22 cellular contexts compared by ENCODE assay signal in the genomic region with DNA sequence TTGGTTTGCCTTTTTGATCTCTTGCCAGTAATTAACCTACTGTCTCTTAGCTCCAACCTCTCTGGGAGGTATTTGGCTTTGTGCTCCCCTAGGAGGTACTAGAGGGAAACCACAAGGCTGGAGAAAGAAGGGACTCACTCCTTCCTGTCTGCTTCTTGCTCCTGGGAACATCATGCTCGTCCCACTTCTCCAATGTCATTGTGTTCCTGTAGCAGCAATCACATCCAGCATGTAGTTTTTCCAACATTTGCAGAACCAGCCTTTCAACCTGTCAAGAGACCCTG. TPM values are rescaled to one million over a fixed set of nuclear protein-coding genes. Genes with fewer than 3 reads are reported as not detected.
A peak's percentile ranks its signal among the peaks of the same experiment; 100 is the strongest.
DNase-seq lines count a peak whose midpoint lies in the region; ATAC-seq and TF ChIP-seq lines count a peak whose summit lies in the region.
"Had no signal": no experiment of that assay in that cellular context is flagged by ENCODE, and none has a peak within 500 bp of the region (broad histone marks: within the 10 kb centered on the region; RNA-seq: fewer than 3 reads in every experiment).

No MANE protein-coding gene starts in this region.

- no peak overlapping the region for H2BK5ac ChIP-seq in trophoblast cell (ENCODE audit: low read depth, low read length, poor library complexity)

- no CpG with 5 or more reads among the region's 1 CpG for WGBS in trophoblast cell (ENCODE audit: extremely low coverage, insufficient coverage, insufficient read length)

- peaks cover 66% of the 10 kb centered on the region for H3K4me1 ChIP-seq in Loucy (ENCODE audit: insufficient read depth, low read length, poor library complexity, severe bottlenecking)
- H3K4me1 ChIP-seq in trophoblast cell (ENCODE audit: control insufficient read depth in 1 of 2, insufficient read depth in 2 of 2, low read length in 2 of 2), result peaks cover under 1 to 1% of the 10 kb centered on the region in 2 experiments
- H3K4me1 ChIP-seq: HAP-1, transverse colon had no signal

- TF ChIP-seq CTCF in Loucy (conservative IDR thresholded peaks at IDR 0.05; ENCODE audit: low read length), result no peak

- H4K20me1 ChIP-seq in Loucy (ENCODE audit: insufficient read depth, low read length, poor library complexity, severe bottlenecking), result no peaks in the 10 kb centered on the region

- H3K9me2 ChIP-seq in Loucy (replicated peaks; ENCODE audit: low read depth, low read length), result no peaks in the 10 kb centered on the region

- H3K9me3 Mint-ChIP-seq in activated naive CD4-positive, alpha-beta T cell treated with anti-CD3 and anti-CD28 coated beads, Interleukin-2, amount 10 ng/mL, durations not matched to agents 7 days and 5 days, result no peaks in the 10 kb centered on the region
- H3K9me3 Mint-ChIP-seq in activated naive CD8-positive, alpha-beta T cell treated with anti-CD3 and anti-CD28 coated beads, Interleukin-2, amount 50 U/mL, for 24 hours, result peaks cover 5% of the 10 kb centered on the region
- peaks cover 0 to 7% of the 10 kb centered on the region in 2 donors for H3K9me3 Mint-ChIP-seq in stimulated activated naive CD8-positive, alpha-beta T cell treated with anti-CD3 and anti-CD28 coated beads, Interleukin-15, amount 100 ng/mL, for 72 hours

- H3K27ac ChIP-seq in trophoblast cell (ENCODE audit: low read depth, low read length), result no peak overlapping the region
- H3K27ac ChIP-seq: neutrophil, stomach, transverse colon had no signal

- H3K27me3 ChIP-seq in Loucy (ENCODE audit: insufficient read depth, low read length, poor library complexity, severe bottlenecking) (no peaks in the 10 kb centered on the region), trophoblast cell (ENCODE audit: insufficient read depth, low read length) (no peaks in the 10 kb centered on the region)
- H3K27me3 ChIP-seq: stomach, transverse colon had no signal

- no peak overlapping the region for H2BK12ac ChIP-seq in trophoblast cell (ENCODE audit: low read length)

- no peak overlapping the region for H3K4ac ChIP-seq in trophoblast cell (ENCODE audit: low read depth, low read length)

- peaks cover 27% of the 10 kb centered on the region for H3K4me1 Mint-ChIP-seq in activated naive CD4-positive, alpha-beta T cell treated with anti-CD3 and anti-CD28 coated beads, Interleukin-2, amount 10 ng/mL, durations not matched to agents 7 days and 5 days
- H3K4me1 Mint-ChIP-seq in activated naive CD8-positive, alpha-beta T cell treated with anti-CD3 and anti-CD28 coated beads, Interleukin-2, amount 50 U/mL, for 24 hours, result peaks cover 23% of the 10 kb centered on the region
- H3K4me1 Mint-ChIP-seq in stimulated activated naive CD8-positive, alpha-beta T cell treated with anti-CD3 and anti-CD28 coated beads, Interleukin-15, amount 100 ng/mL, for 72 hours, result peaks cover 24% of the 10 kb centered on the region

- H3K18ac ChIP-seq in trophoblast cell (ENCODE audit: low read length), result no peak overlapping the region

- no peak overlapping the region for H3K23ac ChIP-seq in trophoblast cell (ENCODE audit: low read length)

- no peaks in the 10 kb centered on the region for H3K27me3 Mint-ChIP-seq in activated naive CD4-positive, alpha-beta T cell treated with anti-CD3 and anti-CD28 coated beads, Interleukin-2, amount 10 ng/mL, durations not matched to agents 7 days and 5 days
- no peaks in the 10 kb centered on the region for H3K27me3 Mint-ChIP-seq in activated naive CD8-positive, alpha-beta T cell treated with anti-CD3 and anti-CD28 coated beads, Interleukin-2, amount 50 U/mL, for 24 hours
- no peaks in the 10 kb centered on the region for H3K27me3 Mint-ChIP-seq in stimulated activated naive CD8-positive, alpha-beta T cell treated with anti-CD3 and anti-CD28 coated beads, Interleukin-15, amount 100 ng/mL, for 72 hours

- H3K4me2 ChIP-seq in Loucy (ENCODE audit: low read depth, low read length, poor library complexity, severe bottlenecking) (peak overlapping the region; percentile 74), trophoblast cell (ENCODE audit: low read length) (no peak overlapping the region)

- H3F3A ChIP-seq in Loucy (ENCODE audit: low read depth), result peaks cover 6% of the 10 kb centered on the region

- H3K4me3 Mint-ChIP-seq in activated naive CD4-positive, alpha-beta T cell treated with anti-CD3 and anti-CD28 coated beads, Interleukin-2, amount 10 ng/mL, durations not matched to agents 7 days and 5 days, result no peak overlapping the region
- H3K4me3 Mint-ChIP-seq in activated naive CD8-positive, alpha-beta T cell treated with anti-CD3 and anti-CD28 coated beads, Interleukin-2, amount 50 U/mL, for 24 hours, result no peak overlapping the region
- H3K4me3 Mint-ChIP-seq in stimulated activated naive CD8-positive, alpha-beta T cell treated with anti-CD3 and anti-CD28 coated beads, Interleukin-15, amount 100 ng/mL, for 72 hours, result peak overlapping the region; percentile 22 to 42

- H2AFZ ChIP-seq in Loucy (ENCODE audit: low read length) (peak overlapping the region; percentile 31; the same call in 1 of the 2 replicates), trophoblast cell (ENCODE audit: insufficient read depth, low read length, poor library complexity) (no peak overlapping the region)

- no peak overlapping the region for H3K14ac ChIP-seq in trophoblast cell (ENCODE audit: low read length)

- peak overlapping the region; percentile 52 for H3K4me3 ChIP-seq in Loucy (ENCODE audit: low read length, poor library complexity, severe bottlenecking)
- no peak overlapping the region for H3K4me3 ChIP-seq in trophoblast cell (ENCODE audit: low read depth, low read length)
- H3K4me3 ChIP-seq: HAP-1, smooth muscle cell, stomach, transverse colon had no signal

- H4K91ac ChIP-seq in trophoblast cell (ENCODE audit: low read depth, low read length), result no peak overlapping the region

- H4K8ac ChIP-seq in trophoblast cell (ENCODE audit: low read depth, low read length), result no peak overlapping the region

- H3K79me1 ChIP-seq in trophoblast cell (ENCODE audit: low read length), result no peaks in the 10 kb centered on the region

- CTCF ChIA-PET in activated naive CD4-positive, alpha-beta T cell treated with anti-CD3 and anti-CD28 coated beads, Interleukin-2, amount 10 ng/mL, durations not matched to agents 7 days and 5 days (lab: Charles Lee), result interaction anchor here (1.0 to 1.6 kb wide), 4 partner anchors 8 to 806 kb away, joined by 3 to 6 read pairs (median 5); no protein-coding TSS in a partner anchor

- peak overlapping the region; percentile 83 for H3K27ac Mint-ChIP-seq in activated naive CD4-positive, alpha-beta T cell treated with anti-CD3 and anti-CD28 coated beads, Interleukin-2, amount 10 ng/mL, durations not matched to agents 7 days and 5 days
- H3K27ac Mint-ChIP-seq in activated naive CD8-positive, alpha-beta T cell treated with anti-CD3 and anti-CD28 coated beads, Interleukin-2, amount 50 U/mL, for 24 hours, result peak overlapping the region; percentile 65
- H3K27ac Mint-ChIP-seq in stimulated activated naive CD8-positive, alpha-beta T cell treated with anti-CD3 and anti-CD28 coated beads, Interleukin-15, amount 100 ng/mL, for 72 hours, result peak overlapping the region in 1 of 2 donors; percentile 65

- peak overlapping the region; percentile 61 for H3K9ac ChIP-seq in Loucy (ENCODE audit: low read depth, low read length, poor library complexity, severe bottlenecking)
- H3K9ac ChIP-seq in trophoblast cell (ENCODE audit: low read length), result no peak overlapping the region

- no peaks in the 10 kb centered on the region for H3K36me3 Mint-ChIP-seq in activated naive CD4-positive, alpha-beta T cell treated with anti-CD3 and anti-CD28 coated beads, Interleukin-2, amount 10 ng/mL, durations not matched to agents 7 days and 5 days
- no peaks in the 10 kb centered on the region for H3K36me3 Mint-ChIP-seq in activated naive CD8-positive, alpha-beta T cell treated with anti-CD3 and anti-CD28 coated beads, Interleukin-2, amount 50 U/mL, for 24 hours (ENCODE audit: low read depth)

- ATAC-seq in activated naive CD8-positive, alpha-beta T cell treated with anti-CD3 and anti-CD28 coated beads, Interleukin-2, amount 50 U/mL, for 24 hours, result peak; percentile 38
- ATAC-seq in stimulated activated naive CD8-positive, alpha-beta T cell treated with anti-CD3 and anti-CD28 coated beads, Interleukin-15, amount 100 ng/mL, for 72 hours, result no peak
- ATAC-seq: left ventricle myocardium superior had no signal

- no peak overlapping the region for H2AK5ac ChIP-seq in trophoblast cell (ENCODE audit: low read length)

- H3K9me3 ChIP-seq in Loucy (ENCODE audit: insufficient read depth, low read depth, low read length), result no peaks in the 10 kb centered on the region
- no peaks in the 10 kb centered on the region for H3K9me3 ChIP-seq in trophoblast cell (ENCODE audit: insufficient read depth, low read depth, low read length)
- H3K9me3 ChIP-seq: HAP-1, neutrophil, stomach, transverse colon had no signal

- no peak overlapping the region for H4K12ac ChIP-seq in trophoblast cell (ENCODE audit: low read depth, low read length)

- no peak overlapping the region for H2BK120ac ChIP-seq in trophoblast cell (ENCODE audit: insufficient read depth, low read length, poor library complexity)

- H3K36me3 ChIP-seq in Loucy (ENCODE audit: insufficient read depth, low read length), result no peaks in the 10 kb centered on the region
- H3K36me3 ChIP-seq in trophoblast cell (ENCODE audit: control insufficient read depth in 1 of 2, insufficient read depth in 2 of 2, low read length in 2 of 2), result no peaks in the 10 kb centered on the region
- H3K36me3 ChIP-seq: HAP-1, neutrophil, stomach, transverse colon had no signal

- no peak for DNase-seq in activated naive CD4-positive, alpha-beta T cell treated with anti-CD3 and anti-CD28 coated beads, Interleukin-2, amount 10 ng/mL, durations not matched to agents 7 days and 5 days
- DNase-seq in activated naive CD4-positive, alpha-beta T cell treated with Interleukin-2 at 50 U/mL for 16 hours, result no peak
- DNase-seq in activated naive CD8-positive, alpha-beta T cell treated with anti-CD3 and anti-CD28 coated beads, Interleukin-2, amount 50 U/mL, for 24 hours, result no peak
- no peak for DNase-seq in stimulated activated naive CD8-positive, alpha-beta T cell treated with anti-CD3 and anti-CD28 coated beads, Interleukin-15, amount 100 ng/mL, for 72 hours
- no peak for DNase-seq in central memory CD4-positive, alpha-beta T cell
- DNase-seq in trophoblast cell, result no peak
- DNase-seq: activated CD4-positive, CD25-positive, alpha-beta regulatory T cell treated with anti-CD3 and anti-CD28 coated beads, Interleukin-2, amount 50 U/mL, for 72 hours; amygdala; dermis blood vessel endothelial cell; left ventricle myocardium superior; NCI-H1092; NCI-H2029; NCI-H446 treated with DMSO at 0.1 percent for 48 hours; NK-92 treated with Interleukin-12 subunit alpha and Interleukin-12 subunit beta, amount 100 ng/mL, for 24 hours; stimulated activated CD4-positive, alpha-beta T cell treated with anti-CD3 and anti-CD28 coated beads, Interleukin-2, amount 100 ng/mL, for 48 hours; T1000; transverse colon had no signal

- H3K79me2 ChIP-seq in Loucy (ENCODE audit: insufficient read depth, low read length) (no peaks in the 10 kb centered on the region), trophoblast cell (ENCODE audit: control insufficient read depth, insufficient read depth, low read length, poor library complexity) (no peaks in the 10 kb centered on the region)

RNA-seq across cellular contexts. Expression of gene CRBN, which starts 12.9 kb away (rescaled TPM):
- 20.4 and 20.7 TPM in 2 replicates for polyA plus RNA-seq in trophoblast cell (2013)

Comparison
In these comparisons a context has a peak if more than half of its experiments do, and no peak if none do; other contexts are left out.
1. H3K4me3 Mint-ChIP-seq: peak in stimulated activated naive CD8-positive, alpha-beta T cell treated with anti-CD3 and anti-CD28 coated beads, Interleukin-15, amount 100 ng/mL, for 72 hours (2 of 2); none in activated naive CD4-positive, alpha-beta T cell treated with anti-CD3 and anti-CD28 coated beads, Interleukin-2, amount 10 ng/mL, durations not matched to agents 7 days and 5 days (single experiment) and activated naive CD8-positive, alpha-beta T cell treated with anti-CD3 and anti-CD28 coated beads, Interleukin-2, amount 50 U/mL, for 24 hours (single experiment).